Comparison of ENCODE assay signal across 19 cellular contexts in genomic region chr20:2757001-2757400, GRCh38. TPM values are rescaled to one million over a fixed set of nuclear protein-coding genes. Genes with fewer than 3 reads are reported as not detected.
DNase-seq lines count a peak whose midpoint lies in the region; ATAC-seq and TF ChIP-seq lines count a peak whose summit lies in the region.
"Had no signal": no experiment of that assay in that cellular context is flagged by ENCODE, and none has a peak within 500 bp of the region (broad histone marks: within the 10 kb centered on the region; RNA-seq: fewer than 3 reads in every experiment).

No MANE protein-coding gene starts in this region.

- H3K36me3 ChIP-seq in osteoblast (ENCODE audit: insufficient read depth, low read length) = no peaks in the 10 kb centered on the region

- intact Hi-C loops in left ventricle myocardium superior (cut with micrococcal nuclease) = no loop called here

- peaks cover 10% of the 10 kb centered on the region for H3K4me1 Mint-ChIP-seq in activated CD8-positive, alpha-beta memory T cell treated with anti-CD3 and anti-CD28 coated beads, Interleukin-2, amount 10 ng/mL, durations not matched to agents 7 days and 5 days

- peak; percentile 21 for DNase-seq in activated CD8-positive, alpha-beta memory T cell treated with anti-CD3 and anti-CD28 coated beads for 24 hours
- no peak for DNase-seq in activated CD8-positive, alpha-beta memory T cell treated with anti-CD3 and anti-CD28 coated beads, Interleukin-2, amount 10 ng/mL, durations not matched to agents 7 days and 5 days
- DNase-seq in GM03348 (ENCODE audit: low spot score) = peak; percentile 2
- DNase-seq in osteoblast (ENCODE audit: insufficient read length, low spot score, missing footprints) = peak; percentile 89
- no peak for DNase-seq in left ventricle myocardium superior
- no peak for DNase-seq in NOMO-1 treated with DMSO at 0.1 percent for 48 hours (lab: John Stamatoyannopoulos, UW; ENCODE audit: unreplicated experiment)
- DNase-seq: 8988T; C1 segment of cervical spinal cord; CD4-positive, alpha-beta T cell; DMS153; DMS79 treated with DMSO at 0.1 percent for 48 hours; GDM1; GOT3; H9; KG1 had no signal

- ATAC-seq in activated CD8-positive, alpha-beta memory T cell treated with anti-CD3 and anti-CD28 coated beads, Interleukin-2, amount 10 ng/mL, durations not matched to agents 7 days and 5 days = no peak
- ATAC-seq in left ventricle myocardium superior = no peak
- ATAC-seq in GM21381 (IDR thresholded peaks at IDR 0.05; ENCODE audit: unreplicated experiment) = no peak

- no peak overlapping the region for H2AFZ ChIP-seq in osteoblast (ENCODE audit: low read length)

- H3K36me3 Mint-ChIP-seq in activated CD8-positive, alpha-beta memory T cell treated with anti-CD3 and anti-CD28 coated beads, Interleukin-2, amount 10 ng/mL, durations not matched to agents 7 days and 5 days = no peaks in the 10 kb centered on the region

- no peaks in the 10 kb centered on the region for H3K9me3 Mint-ChIP-seq in activated CD8-positive, alpha-beta memory T cell treated with anti-CD3 and anti-CD28 coated beads, Interleukin-2, amount 10 ng/mL, durations not matched to agents 7 days and 5 days (ENCODE audit: low read depth)
- H3K9me3 Mint-ChIP-seq: CD4-positive, alpha-beta T cell; H9 had no signal

- H3K4me2 ChIP-seq in osteoblast (ENCODE audit: insufficient read depth, low read length) = no peak overlapping the region

- no peak for TF ChIP-seq CTCF in osteoblast (IDR thresholded peaks at IDR 0.05; ENCODE audit: extremely low read depth, low read depth, low read length)

- no peaks in the 10 kb centered on the region for H3K79me2 ChIP-seq in osteoblast (ENCODE audit: insufficient read depth, low read length)

- no peaks in the 10 kb centered on the region for H4K20me1 ChIP-seq in osteoblast (ENCODE audit: insufficient read depth, low read length)

- no peak overlapping the region for H3K4me3 ChIP-seq in osteoblast (ENCODE audit: insufficient read depth, low read length)

- H3K4me1 ChIP-seq in osteoblast (ENCODE audit: insufficient read depth, low read length) = peaks cover 7% of the 10 kb centered on the region

- CTCF ChIA-PET in activated CD8-positive, alpha-beta memory T cell treated with anti-CD3 and anti-CD28 coated beads, Interleukin-2, amount 10 ng/mL, durations not matched to agents 7 days and 5 days (lab: Charles Lee) = no interaction called here

- H3K27ac ChIP-seq in osteoblast (ENCODE audit: low read depth, low read length) = no peak overlapping the region

- H3K27me3 ChIP-seq in osteoblast (ENCODE audit: insufficient read depth, low read length) = peaks cover 56% of the 10 kb centered on the region

- H3K27me3 Mint-ChIP-seq in activated CD8-positive, alpha-beta memory T cell treated with anti-CD3 and anti-CD28 coated beads, Interleukin-2, amount 10 ng/mL, durations not matched to agents 7 days and 5 days = peaks cover 46% of the 10 kb centered on the region

- H3K9me3 ChIP-seq in osteoblast (ENCODE audit: low read depth, low read length) = no peaks in the 10 kb centered on the region

- no peak overlapping the region for H3K4me3 Mint-ChIP-seq in activated CD8-positive, alpha-beta memory T cell treated with anti-CD3 and anti-CD28 coated beads, Interleukin-2, amount 10 ng/mL, durations not matched to agents 7 days and 5 days
- H3K4me3 Mint-ChIP-seq: B cell; CD4-positive, alpha-beta T cell; H9; IgD-negative memory B cell had no signal

- no peak overlapping the region for H3K27ac Mint-ChIP-seq in activated CD8-positive, alpha-beta memory T cell treated with anti-CD3 and anti-CD28 coated beads, Interleukin-2, amount 10 ng/mL, durations not matched to agents 7 days and 5 days
- H3K27ac Mint-ChIP-seq: B cell; CD4-positive, alpha-beta T cell; H9; IgD-negative memory B cell had no signal

RNA-seq across cellular contexts. Expression of gene CPXM1, which starts 43.4 kb away (rescaled TPM):
- total RNA-seq in activated CD8-positive, alpha-beta memory T cell treated with anti-CD3 and anti-CD28 coated beads, Interleukin-2, amount 10 ng/mL, durations not matched to agents 7 days and 5 days = under 1 TPM; 0.35 to 0.68 TPM
- under 0.01 and 0.88 TPM in 2 replicates for total RNA-seq in osteoblast
- total RNA-seq in left ventricle myocardium superior = 1.7 TPM
- total RNA-seq: CD4-positive, alpha-beta T cell; HT-29 had no signal

RNA-seq across cellular contexts. Expression of gene C20orf141, which starts 57.8 kb away (rescaled TPM):
- total RNA-seq in activated CD8-positive, alpha-beta memory T cell treated with anti-CD3 and anti-CD28 coated beads, Interleukin-2, amount 10 ng/mL, durations not matched to agents 7 days and 5 days = not detected
- total RNA-seq in osteoblast (0.29 and 0.36 TPM in 2 replicates), left ventricle myocardium superior (not detected)
- total RNA-seq: B cell; CD4-positive, alpha-beta T cell; H9; HT-29 had no signal

RNA-seq across cellular contexts. Expression of gene TMEM239, which starts 59.2 kb away (rescaled TPM):
- total RNA-seq in activated CD8-positive, alpha-beta memory T cell treated with anti-CD3 and anti-CD28 coated beads, Interleukin-2, amount 10 ng/mL, durations not matched to agents 7 days and 5 days = not detected
- total RNA-seq in osteoblast (under 0.01 TPM in 1 of 2 replicates, not detected in the other), left ventricle myocardium superior (not detected)
- total RNA-seq: B cell; CD4-positive, alpha-beta T cell; H9; HT-29 had no signal

Comparison
In these comparisons a context has a peak if more than half of its experiments do, and no peak if none do; other contexts are left out.
1. DNase-seq: peak in activated CD8-positive, alpha-beta memory T cell treated with anti-CD3 and anti-CD28 coated beads for 24 hours (single experiment), GM03348 (single experiment) and osteoblast (single experiment); none in activated CD8-positive, alpha-beta memory T cell treated with anti-CD3 and anti-CD28 coated beads, Interleukin-2, amount 10 ng/mL, durations not matched to agents 7 days and 5 days (single experiment), left ventricle myocardium superior (single experiment) and NOMO-1 treated with DMSO at 0.1 percent for 48 hours (single experiment).